In genomic region chr15:41941644-41942415, GRCh38 we compare ENCODE assay signal across 1 cellular context.
TF ChIP-seq lines count a peak whose summit lies in the region.

No MANE protein-coding gene starts in this region.

TF ChIP-seq in GM23338, 12 proteins besides CTCF, POLR2A, EP300 and RAD21 (continued from another document):
- TF ChIP-seq ZNF462 (CRISPR knock-in tag; IDR thresholded peaks at IDR 0.05) (no peak), ZNF114 (CRISPR knock-in tag; IDR thresholded peaks at IDR 0.05) (no peak), ZNF331 (CRISPR knock-in tag; IDR thresholded peaks at IDR 0.05; ENCODE audit: low read depth) (no peak), NANOG (IDR thresholded peaks at IDR 0.05; ENCODE audit: borderline replicate concordance) (no peak), POLR2AphosphoS5 (IDR thresholded peaks at IDR 0.05; ENCODE audit: low read depth) (no peak), STAT1 (IDR thresholded peaks at IDR 0.05; ENCODE audit: unreplicated experiment) (no peak), EZH2phosphoT487 (IDR thresholded peaks at IDR 0.05; ENCODE audit: unreplicated experiment) (no peak)
